ENCODE assay signal across 28 cellular contexts in the genomic region with DNA sequence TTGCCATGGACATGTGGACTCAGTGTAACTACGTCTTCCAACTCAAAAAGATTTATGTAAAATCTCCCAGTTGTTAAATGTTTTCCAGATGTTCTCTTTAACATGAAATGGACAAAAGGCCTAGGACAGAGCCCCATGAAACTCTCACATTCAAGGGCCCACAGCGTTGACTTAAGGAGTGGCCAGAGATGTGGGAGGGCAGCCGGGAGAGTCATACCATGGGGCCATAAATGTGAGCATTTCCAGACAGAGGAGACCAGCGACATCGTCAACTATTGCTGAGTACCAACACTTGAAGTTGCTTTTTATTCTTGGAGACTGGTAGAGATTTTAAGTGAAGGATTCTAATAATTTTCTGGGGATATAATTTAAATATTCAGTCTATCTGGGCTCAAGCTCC. TPM values are rescaled to one million over a fixed set of nuclear protein-coding genes. Genes with fewer than 3 reads are reported as not detected.
"Had no signal": no experiment of that assay in that cellular context is flagged by ENCODE, and none has a peak within 500 bp of the region (broad histone marks: within the 10 kb centered on the region; RNA-seq: fewer than 3 reads in every experiment).

No MANE protein-coding gene starts in this region.

- H3K27me3 ChIP-seq: breast epithelium, SJSA1 had no signal

- H3K4me3 ChIP-seq: breast epithelium, SJSA1 had no signal

- H3K27ac ChIP-seq: breast epithelium, KMS-11, SJSA1 had no signal

- ATAC-seq: activated CD8-positive, alpha-beta memory T cell treated with anti-CD3 and anti-CD28 coated beads, Interleukin-2, amount 10 ng/mL, durations not matched to agents 7 days and 5 days; SK-N-SH treated with all-trans-retinoic acid at 6 μM for 48 hours had no signal

- DNase-seq: activated B cell treated with CpG ODN at 0.5 μM for 24 hours; activated CD4-positive, alpha-beta T cell treated with anti-CD3 and anti-CD28 coated beads for 1 hour; activated CD4-positive, alpha-beta T cell treated with anti-CD3 and anti-CD28 coated beads, Interleukin-2, amount 10 ng/mL, durations not matched to agents 24 days and 14 days; activated CD4-positive, alpha-beta T cell treated with anti-CD3 and anti-CD28 coated beads, Interleukin-2, amount 50 U/mL, for 48 hours; activated CD8-positive, alpha-beta memory T cell treated with anti-CD3 and anti-CD28 coated beads, Interleukin-2, amount 10 ng/mL, durations not matched to agents 7 days and 5 days; activated effector memory CD4-positive, alpha-beta T cell treated with Interleukin-2 at 50 U/mL for 16 hours; activated naive CD4-positive, alpha-beta T cell; activated T-cell treated with anti-CD3 and anti-CD28 coated beads, Interleukin-2, amount 50 U/mL, for 24 hours; aorta; caudate nucleus; NCI-H1092; NCI-H1417 treated with DMSO at 0.1 percent for 48 hours; NCI-H1694; NCI-H2029; NCI-H2107; NCI-H2171 treated with DMSO at 0.1 percent for 48 hours; NCI-H226; NCI-H526 treated with DMSO at 0.1 percent for 48 hours; NCI-H82; NK-92 treated with Interleukin-12 subunit alpha and Interleukin-12 subunit beta, amount 100 ng/mL, for 24 hours; SHP77; SW 1271 had no signal

- H3K4me1 ChIP-seq: breast epithelium had no signal

- H3K36me3 ChIP-seq: breast epithelium, SJSA1 had no signal

- H3K9me3 ChIP-seq: breast epithelium, SJSA1 had no signal

RNA-seq across cellular contexts. Expression of gene SLC3A1, which starts 10.0 kb away (rescaled TPM):
- total RNA-seq: activated CD4-positive, alpha-beta T cell treated with anti-CD3 and anti-CD28 coated beads, Interleukin-2, amount 10 ng/mL, durations not matched to agents 24 days and 14 days; activated T-helper 1 cell treated with anti-CD3 and anti-CD28 coated beads, Interleukin-12 subunit alpha, Interleukin-12 subunit beta, Interleukin-2, Interleukin-4 antibody, amounts not matched to agents 30 ng/mL and 10 ng/mL and 1 ng/mL, durations not matched to agents 14 hours and 24 hours and 36 hours; MCF 10A; SJSA1 had no signal
